ENCODE assay signal across 29 cellular contexts in genomic region chrX:147635186-147635585, GRCh38.
"Had no signal": no experiment of that assay in that cellular context is flagged by ENCODE, and none has a peak within 500 bp of the region (broad histone marks: within the 10 kb centered on the region; RNA-seq: fewer than 3 reads in every experiment).

No MANE protein-coding gene starts in this region.

- H3K4me3 Mint-ChIP-seq: dendritic cell treated with granulocyte-macrophage colony-stimulating factor and Interleukin-4, amounts not matched to agents 40 ng/mL and 50 ng/mL, for 4 days; effector memory CD8-positive, alpha-beta T cell; endodermal cell had no signal

- H2AFZ ChIP-seq: hepatocyte had no signal

- H3K27me3 Mint-ChIP-seq: dendritic cell treated with granulocyte-macrophage colony-stimulating factor and Interleukin-4, amounts not matched to agents 40 ng/mL and 50 ng/mL, for 4 days; effector memory CD8-positive, alpha-beta T cell had no signal

- H3K79me2 ChIP-seq: hepatocyte had no signal

- FAIRE-seq: endometrium, endothelial cell of umbilical vein, frontal cortex had no signal

- DNase-seq: colonic mucosa; cortex of kidney; dermis blood vessel endothelial cell; dorsolateral prefrontal cortex; effector CD4-positive, alpha-beta T cell; effector CD8-positive, alpha-beta T cell; effector memory CD4-positive, alpha-beta T cell; effector memory CD8-positive, alpha-beta T cell; endodermal cell; erythroblast; esophagus squamous epithelium; foreskin fibroblast; foreskin keratinocyte; foreskin melanocyte; gastrocnemius medialis; glutamatergic neuron; head of caudate nucleus; heart left ventricle; heart right ventricle; hippocampal formation had no signal

- H3K27ac ChIP-seq: colonic mucosa, coronary artery, dorsolateral prefrontal cortex, epithelial cell of prostate, esophagus muscularis mucosa, esophagus squamous epithelium, foreskin keratinocyte, gastrocnemius medialis, heart left ventricle, heart right ventricle, hepatocyte had no signal

- H3K9me3 Mint-ChIP-seq: effector memory CD8-positive, alpha-beta T cell had no signal

- H3K4me2 ChIP-seq: hepatocyte had no signal

- H3K27ac Mint-ChIP-seq: dendritic cell treated with granulocyte-macrophage colony-stimulating factor and Interleukin-4, amounts not matched to agents 40 ng/mL and 50 ng/mL, for 4 days; effector memory CD8-positive, alpha-beta T cell; endodermal cell had no signal

- H3K27me3 ChIP-seq: colonic mucosa, esophagus muscularis mucosa, esophagus squamous epithelium, foreskin keratinocyte, gastrocnemius medialis, heart left ventricle, heart right ventricle, hepatocyte had no signal

- H3K9me3 ChIP-seq: colonic mucosa, esophagus muscularis mucosa, esophagus squamous epithelium, gastrocnemius medialis, heart left ventricle, heart right ventricle had no signal

- H3K4me1 ChIP-seq: colonic mucosa, esophagus muscularis mucosa, esophagus squamous epithelium, foreskin keratinocyte, gastrocnemius medialis, heart left ventricle, heart right ventricle had no signal

- H3K4me1 Mint-ChIP-seq: endodermal cell had no signal

- ATAC-seq: effector memory CD8-positive, alpha-beta T cell; esophagus mucosa; foreskin keratinocyte; gastrocnemius medialis; heart left ventricle; heart right ventricle had no signal

- H3K4me3 ChIP-seq: colonic mucosa, coronary artery, dorsolateral prefrontal cortex, esophagus muscularis mucosa, esophagus squamous epithelium, gastrocnemius medialis, heart left ventricle, heart right ventricle, hepatocyte had no signal

- H3K36me3 ChIP-seq: colonic mucosa, esophagus muscularis mucosa, esophagus squamous epithelium, gastrocnemius medialis, heart left ventricle, heart right ventricle had no signal
